Comparison of ENCODE assay signal across 10 cellular contexts in genomic region chr1:40049745-40050144, GRCh38. TPM values are rescaled to one million over a fixed set of nuclear protein-coding genes. Genes with fewer than 3 reads are reported as not detected.
DNase-seq lines count a peak whose midpoint lies in the region; ATAC-seq and TF ChIP-seq lines count a peak whose summit lies in the region.
"Had no signal": no experiment of that assay in that cellular context is flagged by ENCODE, and none has a peak within 500 bp of the region (broad histone marks: within the 10 kb centered on the region; RNA-seq: fewer than 3 reads in every experiment).

No MANE protein-coding gene starts in this region.

- H3K36me3 ChIP-seq in left lung (peaks cover 0 to 42% of the 10 kb centered on the region in 2 donors), tibial artery (no peaks in the 10 kb centered on the region)

- peak overlapping the region; percentile 36 to 50 for H3K27ac ChIP-seq in left lung
- H3K27ac ChIP-seq in tibial artery = peak overlapping the region; percentile 63 to 71

- H3K27ac Mint-ChIP-seq in activated T-cell treated with anti-CD3 and anti-CD28 coated beads, Interleukin-2, amount 50 U/mL, for 72 hours = peak overlapping the region; percentile 71

- no peaks in the 10 kb centered on the region for H3K27me3 ChIP-seq in left lung
- no peaks in the 10 kb centered on the region for H3K27me3 ChIP-seq in tibial artery

- DNase-seq in activated T-cell treated with anti-CD3 and anti-CD28 coated beads, Interleukin-2, amount 50 U/mL, for 72 hours = peak in 1 of 2 donors; percentile 6
- no peak for DNase-seq in activated T-cell treated with anti-CD3 and anti-CD28 coated beads, Interleukin-2, amount 50 U/mL, for 48 hours
- DNase-seq in astrocyte of the hippocampus (ENCODE audit: low read depth, low spot score) (peak; percentile 56), left lung (no peak), tibial artery (no peak), DMS79 (lab: John Stamatoyannopoulos, UW) (no peak)
- DNase-seq: amniotic stem cell, SIG-M5 had no signal

- H3K4me3 ChIP-seq in left lung (no peak overlapping the region), tibial artery (no peak overlapping the region)

- TF ChIP-seq CTCF in left lung (IDR thresholded peaks at IDR 0.05) (no peak), tibial artery (IDR thresholded peaks at IDR 0.05) (no peak)

- peaks cover 91% of the 10 kb centered on the region for H3K4me1 Mint-ChIP-seq in activated T-cell treated with anti-CD3 and anti-CD28 coated beads, Interleukin-2, amount 50 U/mL, for 72 hours (ENCODE audit: low read depth)

- H3K9me3 ChIP-seq in left lung = no peaks in the 10 kb centered on the region
- no peaks in the 10 kb centered on the region for H3K9me3 ChIP-seq in tibial artery

- peak overlapping the region; percentile 33 to 63 for H3K4me3 Mint-ChIP-seq in activated T-cell treated with anti-CD3 and anti-CD28 coated beads, Interleukin-2, amount 50 U/mL, for 72 hours

- no peaks in the 10 kb centered on the region for H3K27me3 Mint-ChIP-seq in activated T-cell treated with anti-CD3 and anti-CD28 coated beads, Interleukin-2, amount 50 U/mL, for 72 hours (ENCODE audit: low read depth)

- intact Hi-C loops in left lung (cut with DNase I) (no loop called here), tibial artery (cut with DNase I; ENCODE audit: low total_unique reads) (no loop called here)

- H3K9me3 Mint-ChIP-seq in activated T-cell treated with anti-CD3 and anti-CD28 coated beads, Interleukin-2, amount 50 U/mL, for 72 hours = no peaks in the 10 kb centered on the region

- H3K4me1 ChIP-seq in left lung = peaks cover 20 to 97% of the 10 kb centered on the region in 2 donors
- peaks cover 0 to 100% (median 60%) of the 10 kb centered on the region in 4 donors for H3K4me1 ChIP-seq in tibial artery

- peak; percentile 54 to 55 for ATAC-seq in activated T-cell treated with anti-CD3 and anti-CD28 coated beads, Interleukin-2, amount 50 U/mL, for 72 hours (replicated peaks in 1 of 2)
- ATAC-seq in left lung (peak; percentile 34), GM19467 (IDR thresholded peaks at IDR 0.05; ENCODE audit: unreplicated experiment) (no peak), HG03565 (IDR thresholded peaks at IDR 0.05; ENCODE audit: unreplicated experiment) (no peak)

- H3K36me3 Mint-ChIP-seq in activated T-cell treated with anti-CD3 and anti-CD28 coated beads, Interleukin-2, amount 50 U/mL, for 72 hours (ENCODE audit: insufficient read depth in 2 of 2) = peaks cover 4 to 24% of the 10 kb centered on the region in 2 donors

RNA-seq across cellular contexts. Expression of gene CAP1, which starts 9.2 kb away (rescaled TPM):
- 100 to 1,000 TPM; 401 to 411 TPM for total RNA-seq in activated T-cell treated with anti-CD3 and anti-CD28 coated beads, Interleukin-2, amount 50 U/mL, for 72 hours
- 100 to 1,000 TPM; 366 to 501 TPM for total RNA-seq in left lung

RNA-seq across cellular contexts. Expression of gene PPT1, which starts 47.3 kb away (rescaled TPM):
- total RNA-seq in activated T-cell treated with anti-CD3 and anti-CD28 coated beads, Interleukin-2, amount 50 U/mL, for 72 hours = 10 to 100 TPM; 52.6 to 53.2 TPM
- 100 to 1,000 TPM; 164 to 195 TPM for total RNA-seq in left lung

Comparison
In these comparisons a context has a peak if more than half of its experiments do, and no peak if none do; other contexts are left out.
1. ATAC-seq: peak in activated T-cell treated with anti-CD3 and anti-CD28 coated beads, Interleukin-2, amount 50 U/mL, for 72 hours (2 of 2) and left lung (single experiment); none in GM19467 (single experiment) and HG03565 (single experiment).